ENCODE assay signal across 11 cellular contexts in genomic region chr14:103541494-103541943, GRCh38. TPM values are rescaled to one million over a fixed set of nuclear protein-coding genes. Genes with fewer than 3 reads are reported as not detected.
A peak's percentile ranks its signal among the peaks of the same experiment; 100 is the strongest.
DNase-seq lines count a peak whose midpoint lies in the region; ATAC-seq, FAIRE-seq and TF ChIP-seq lines count a peak whose summit lies in the region.
"Had no signal": no experiment of that assay in that cellular context is flagged by ENCODE, and none has a peak within 500 bp of the region (broad histone marks: within the 10 kb centered on the region; RNA-seq: fewer than 3 reads in every experiment).

No MANE protein-coding gene starts in this region.

- TF ChIP-seq RAD21 in A549 (conservative IDR thresholded peaks at IDR 0.05 in 1 of 2, IDR thresholded peaks at IDR 0.05 in 1 of 2), result no peak

- DNase-seq in A549 (ENCODE audit: low read depth in 1 of 2, low spot score in 1 of 2) (no peak), SJSA1 (ENCODE audit: low read depth in 1 of 2, low spot score in 2 of 2) (no peak), heart left ventricle (peak in 2 of 5 donors; percentile 22 to 63), prostate gland (ENCODE audit: low spot score) (no peak), small intestine (no peak), DMS153 treated with DMSO at 0.1 percent for 48 hours (lab: John Stamatoyannopoulos, UW; ENCODE audit: unreplicated experiment) (no peak), glomerular visceral epithelial cell (ENCODE audit: extremely low spot score) (no peak), iPS-NIHi11 (ENCODE audit: low spot score) (no peak)
- DNase-seq: activated CD4-positive, alpha-beta T cell treated with anti-CD3 and anti-CD28 coated beads, Interleukin-2, amount 50 U/mL, for 48 hours; NCI-H1694 had no signal

- intact Hi-C loops in heart left ventricle (cut with DNase I), result no loop called here
- intact Hi-C loops in prostate gland (cut with DNase I), result no loop called here

- H3K27me3 ChIP-seq in SJSA1 (replicated peaks) (no peaks in the 10 kb centered on the region), heart left ventricle (no peaks in the 10 kb centered on the region), prostate gland (replicated peaks; ENCODE audit: insufficient read depth) (no peaks in the 10 kb centered on the region), small intestine (ENCODE audit: control insufficient read depth in 2 of 2, insufficient read depth in 2 of 2, low read length in 2 of 2) (no peaks in the 10 kb centered on the region)
- H3K27me3 ChIP-seq: ovary had no signal

- no peak for TF ChIP-seq EP300 in A549 (IDR thresholded peaks at IDR 0.05)

- FAIRE-seq in A549 (lab: Jason Lieb, UNC) (no peak), small intestine (lab: Jason Lieb, UNC) (no peak)

- TF ChIP-seq POLR2A in A549 (IDR thresholded peaks at IDR 0.05; ENCODE audit: low read length) (no peak), heart left ventricle (IDR thresholded peaks at IDR 0.05) (no peak), prostate gland (IDR thresholded peaks at IDR 0.05) (no peak)

- 78% methylated on average over 12 of the region's 13 CpGs for WGBS in A549 (ENCODE audit: missing lambda C conversion rate)
- 71 to 83% (median 75%) methylated on average over 9 to 13 of the region's 13 CpGs for WGBS in heart left ventricle, 4 donors
- 49% methylated on average over 13 of the region's 13 CpGs for WGBS in prostate gland
- 56 to 77% (median 68%) methylated on average over 12 to 13 of the region's 13 CpGs for WGBS in small intestine, 3 donors

- peak overlapping the region; percentile 31 to 75; a peak in 4 of 6 replicates for H3K27ac ChIP-seq in A549
- peak overlapping the region; percentile 86 for H3K27ac ChIP-seq in SJSA1
- peak overlapping the region in 11 of 12 donors; percentile 27 to 91 (median 66) for H3K27ac ChIP-seq in heart left ventricle
- peak overlapping the region; percentile 64 to 68 for H3K27ac ChIP-seq in prostate gland
- H3K27ac ChIP-seq in small intestine (ENCODE audit: low read depth in 1 of 2, low read length in 1 of 2), result no peak overlapping the region

- TF ChIP-seq CTCF in A549 (IDR thresholded peaks at IDR 0.05) (no peak), heart left ventricle (IDR thresholded peaks at IDR 0.05) (no peak), prostate gland (IDR thresholded peaks at IDR 0.05) (no peak)

- H3K9me3 ChIP-seq in A549 (no peaks in the 10 kb centered on the region), SJSA1 (replicated peaks) (no peaks in the 10 kb centered on the region), heart left ventricle (no peaks in the 10 kb centered on the region), prostate gland (no peaks in the 10 kb centered on the region), small intestine (ENCODE audit: control insufficient read depth, low read depth) (no peaks in the 10 kb centered on the region)
- H3K9me3 ChIP-seq: ovary had no signal

- H3K4me3 ChIP-seq in A549, result no peak overlapping the region
- H3K4me3 ChIP-seq in SJSA1, result no peak overlapping the region
- no peak overlapping the region for H3K4me3 ChIP-seq in heart left ventricle
- H3K4me3 ChIP-seq in prostate gland, result no peak overlapping the region
- no peak overlapping the region for H3K4me3 ChIP-seq in small intestine (ENCODE audit: low read depth in 1 of 2, low read length in 2 of 2)
- H3K4me3 ChIP-seq: ovary had no signal

- H3K4me1 ChIP-seq in A549 (peaks cover 38% of the 10 kb centered on the region), SJSA1 (replicated peaks) (peaks cover 48% of the 10 kb centered on the region), heart left ventricle (peaks cover 0 to 74% (median 62%) of the 10 kb centered on the region in 12 donors), prostate gland (replicated peaks) (peaks cover 36% of the 10 kb centered on the region), small intestine (ENCODE audit: control insufficient read depth in 2 of 2, insufficient read depth in 1 of 2, low read depth in 1 of 2, low read length in 1 of 2) (peaks cover 0 to 3% of the 10 kb centered on the region in 2 donors)

- H3K36me3 ChIP-seq in SJSA1 (peaks cover 8% of the 10 kb centered on the region), heart left ventricle (no peaks in the 10 kb centered on the region), prostate gland (no peaks in the 10 kb centered on the region), small intestine (ENCODE audit: control insufficient read depth in 2 of 2, insufficient read depth in 2 of 2, low read length in 2 of 2) (no peaks in the 10 kb centered on the region)
- H3K36me3 ChIP-seq: ovary had no signal

- POLR2A ChIA-PET in A549 (lab: Yijun Ruan, JAX), result interaction anchor here (1.6 to 2.4 kb wide), 2 partner anchors 12 to 19 kb away, joined by 6 to 22 read pairs; partner anchors contain the start of genes CKB and TRMT61A

- peak overlapping the region; percentile 71 for H3K4me2 ChIP-seq in A549

- CTCF ChIA-PET in A549 (lab: Yijun Ruan, JAX), result interaction anchor here (0.6 to 28.8 kb wide), 5 partner anchors 9 to 142 kb away, joined by 3 to 489 read pairs (median 12); partner anchors contain the start of genes CKB and TRMT61A

- ATAC-seq in A549, result peak in 1 of 2 experiments; percentile 1; a peak in 1 of 6 replicates
- no peak for ATAC-seq in heart left ventricle

TF ChIP-seq in A549, 52 proteins besides CTCF, POLR2A, EP300 and RAD21 (continues in another document):
- TF ChIP-seq ZSCAN20 (CRISPR knock-in tag; IDR thresholded peaks at IDR 0.05), result no peak
- no peak for TF ChIP-seq RFX5 (IDR thresholded peaks at IDR 0.05)
- TF ChIP-seq HDAC2 (IDR thresholded peaks at IDR 0.05), result no peak
- no peak for TF ChIP-seq EHF (CRISPR knock-in tag; IDR thresholded peaks at IDR 0.05)
- TF ChIP-seq HES2 (IDR thresholded peaks at IDR 0.05), result no peak
- TF ChIP-seq FOXS1 (CRISPR knock-in tag; IDR thresholded peaks at IDR 0.05), result no peak
- TF ChIP-seq CEBPB (IDR thresholded peaks at IDR 0.05), result no peak
- TF ChIP-seq ZC3H11A (IDR thresholded peaks at IDR 0.05), result no peak
- no peak for TF ChIP-seq FOSB (CRISPR knock-in tag; IDR thresholded peaks at IDR 0.05)
- no peak for TF ChIP-seq RNF2 (IDR thresholded peaks at IDR 0.05; ENCODE audit: borderline replicate concordance, low read depth)

RNA-seq across cellular contexts. Expression of gene TRMT61A, which starts 12.5 kb away (rescaled TPM):
- polyA plus RNA-seq in A549 (2011; rRNA removed) (8.3 TPM in 2 replicates), A549 (2017; fragmentation: RNase III; extraction: RNeasy Plus Mini Kit Qiagen cat#74134 plus additional on column Dnase treatment) (19.3 to 20.5 TPM (median 19.4 TPM) in 3 replicates), heart left ventricle (10 to 100 TPM in 1 of 2 donors, 1 to 10 TPM in 1; 5.8 to 15.9 TPM), small intestine (10 to 100 TPM in 1 of 3 donors, 1 to 10 TPM in 2; 4.9 to 16.5 (median 7.3) TPM)
- polyA plus RNA-seq in A549 (2012; cell fraction: cytosol; rRNA removed), result 27.2 and 40.2 TPM in 2 replicates
- polyA plus RNA-seq in A549 (2012; cell fraction: nucleus; rRNA removed), result 56.6 and 72.3 TPM in 2 replicates
- 7.1 and 8.4 TPM in 2 replicates for polyA minus RNA-seq in A549 (2011; rRNA and poly(A)+ RNA removed)
- 14.3 and 18.8 TPM in 2 replicates for total RNA-seq in SJSA1 (2014; rRNA removed; shearing (Covaris generic))
- total RNA-seq in heart left ventricle (1 to 10 TPM; 3.2 to 7.1 (median 5.1) TPM), prostate gland (10 to 100 TPM; 19.6 to 40.4 TPM)

RNA-seq across cellular contexts. Expression of gene CKB, which starts 18.9 kb away (rescaled TPM):
- polyA plus RNA-seq in A549 (2011; rRNA removed) (39.4 and 52.3 TPM in 2 replicates), A549 (2017; fragmentation: RNase III; extraction: RNeasy Plus Mini Kit Qiagen cat#74134 plus additional on column Dnase treatment) (63.6 to 79.8 TPM (median 72.0 TPM) in 3 replicates), heart left ventricle (1,000 to 10,000 TPM in 1 of 2 donors, 100 to 1,000 TPM in 1; 529 to 1,103 TPM), small intestine (10 to 100 TPM; 36.7 to 84.6 (median 60.8) TPM)
- polyA plus RNA-seq in A549 (2012; cell fraction: cytosol; rRNA removed), result 209 and 212 TPM in 2 replicates
- 253 and 407 TPM in 2 replicates for polyA plus RNA-seq in A549 (2012; cell fraction: nucleus; rRNA removed)
- polyA minus RNA-seq in A549 (2011; rRNA and poly(A)+ RNA removed), result 13.0 and 19.4 TPM in 2 replicates
- total RNA-seq in SJSA1 (2014; rRNA removed; shearing (Covaris generic)), result 26.4 and 39.4 TPM in 2 replicates
- total RNA-seq in heart left ventricle (1,000 to 10,000 TPM in 2 of 9 donors, 100 to 1,000 TPM in 7; 203 to 1,105 (median 462) TPM), prostate gland (1,000 to 10,000 TPM; 1,199 to 1,838 TPM)

RNA-seq across cellular contexts. Expression of gene BAG5, which starts 20.9 kb away (rescaled TPM):
- polyA plus RNA-seq in A549 (2011; rRNA removed), result 20.4 and 20.8 TPM in 2 replicates
- 4.7 and 5.6 TPM in 2 replicates for polyA plus RNA-seq in A549 (2012; cell fraction: cytosol; rRNA removed)
- 2.6 and 4.8 TPM in 2 replicates for polyA plus RNA-seq in A549 (2012; cell fraction: nucleus; rRNA removed)
- polyA plus RNA-seq in A549 (2017; fragmentation: RNase III; extraction: RNeasy Plus Mini Kit Qiagen cat#74134 plus additional on column Dnase treatment), result 23.8 to 25.4 TPM (median 24.8 TPM) in 3 replicates
- polyA minus RNA-seq in A549 (2011; rRNA and poly(A)+ RNA removed), result 16.9 and 19.1 TPM in 2 replicates
- 17.6 and 19.6 TPM in 2 replicates for total RNA-seq in SJSA1 (2014; rRNA removed; shearing (Covaris generic))
- 10 to 100 TPM; 15.0 to 22.8 (median 17.0) TPM for total RNA-seq in heart left ventricle
- polyA plus RNA-seq in heart left ventricle, result 10 to 100 TPM in 1 of 2 donors, 1 to 10 TPM in 1; 4.8 to 19.1 TPM
- 10 to 100 TPM; 31.2 to 33.3 TPM for total RNA-seq in prostate gland
- 10 to 100 TPM in 2 of 3 donors, 1 to 10 TPM in 1; 8.5 to 14.2 (median 11.1) TPM for polyA plus RNA-seq in small intestine

RNA-seq across cellular contexts. Expression of gene COA8, which starts 21.2 kb away (rescaled TPM):
- polyA plus RNA-seq in A549 (2011; rRNA removed), result 23.2 and 29.8 TPM in 2 replicates
- 11.0 and 14.3 TPM in 2 replicates for polyA plus RNA-seq in A549 (2012; cell fraction: cytosol; rRNA removed)
- polyA plus RNA-seq in A549 (2012; cell fraction: nucleus; rRNA removed), result 5.5 and 5.6 TPM in 2 replicates
- polyA plus RNA-seq in A549 (2017; fragmentation: RNase III; extraction: RNeasy Plus Mini Kit Qiagen cat#74134 plus additional on column Dnase treatment), result 32.1 to 38.2 TPM (median 34.9 TPM) in 3 replicates
- polyA minus RNA-seq in A549 (2011; rRNA and poly(A)+ RNA removed), result 3.6 and 4.1 TPM in 2 replicates
- 12.1 and 43.4 TPM in 2 replicates for total RNA-seq in SJSA1 (2014; rRNA removed; shearing (Covaris generic))
- total RNA-seq in heart left ventricle, result 10 to 100 TPM; 30.6 to 66.5 (median 41.9) TPM
- polyA plus RNA-seq in heart left ventricle, result 100 to 1,000 TPM in 1 of 2 donors, 10 to 100 TPM in 1; 47.5 to 109 TPM
- total RNA-seq in prostate gland, result 10 to 100 TPM; 24.3 to 24.9 TPM
- 10 to 100 TPM; 33.0 to 68.7 (median 56.5) TPM for polyA plus RNA-seq in small intestine

Comparison
In these comparisons a context has a peak if more than half of its experiments do, and no peak if none do; other contexts are left out.
1. H3K27ac ChIP-seq: peak in A549 (2 of 2), SJSA1 (single experiment), heart left ventricle (11 of 12) and prostate gland (2 of 2); none in small intestine (0 of 2).